ENCODE assay signal across 16 cellular contexts in the genomic region with DNA sequence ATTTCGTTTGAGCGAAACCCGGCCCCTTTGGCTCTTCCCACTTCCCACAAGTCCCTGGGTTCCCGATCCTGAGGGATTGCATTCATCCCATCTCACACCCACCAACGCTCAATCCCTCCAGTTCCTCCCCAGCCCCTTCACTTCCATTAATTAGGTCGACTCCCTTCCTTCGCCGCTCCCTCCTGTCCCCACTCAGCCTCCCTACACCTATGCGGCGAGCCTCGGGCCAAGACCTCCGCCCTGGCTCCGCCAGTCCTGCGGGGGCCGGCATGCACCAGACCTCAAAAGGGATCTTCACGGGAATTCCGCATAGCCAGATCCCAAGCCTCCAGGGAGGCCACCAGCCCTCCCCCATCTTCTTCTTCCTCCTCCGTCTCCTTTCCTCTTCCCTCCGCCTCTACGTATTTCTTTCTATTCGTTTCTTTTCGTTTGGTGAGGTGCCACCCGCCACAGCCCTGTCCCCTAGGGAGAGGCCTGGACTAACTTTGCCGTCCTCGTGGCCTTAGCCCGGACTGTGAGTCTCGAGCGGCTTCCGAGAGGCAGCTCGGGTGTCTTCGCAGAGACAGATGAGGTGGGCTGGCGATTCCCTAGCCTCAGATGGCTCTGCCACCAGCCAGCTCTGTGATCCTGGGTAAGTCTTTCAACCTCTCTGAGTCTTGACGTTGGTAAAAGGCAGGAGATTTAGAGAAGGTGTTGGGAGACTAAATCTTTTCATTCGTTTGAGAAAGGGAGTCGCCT. TPM values are rescaled to one million over a fixed set of nuclear protein-coding genes. Genes with fewer than 3 reads are reported as not detected.
A peak's percentile ranks its signal among the peaks of the same experiment; 100 is the strongest.
DNase-seq lines count a peak whose midpoint lies in the region; ATAC-seq, FAIRE-seq and TF ChIP-seq lines count a peak whose summit lies in the region.
"Had no signal": no experiment of that assay in that cellular context is flagged by ENCODE, and none has a peak within 500 bp of the region (broad histone marks: within the 10 kb centered on the region; RNA-seq: fewer than 3 reads in every experiment).

No MANE protein-coding gene starts in this region.

- intact Hi-C loops in K562 (cut with micrococcal nuclease) = no loop called here

- H3K4me3 ChIP-seq in K562 = no peak overlapping the region
- H3K4me3 ChIP-seq: adrenal gland, dorsolateral prefrontal cortex, gastrocnemius medialis, ovary had no signal

- no peak for TF ChIP-seq EP300 in K562 (IDR thresholded peaks at IDR 0.05; ENCODE audit: low read length)

- H3K4me2 ChIP-seq in K562 (ENCODE audit: insufficient read depth, low read length) = no peak overlapping the region

- no peak for TF ChIP-seq CTCF in K562 (IDR thresholded peaks at IDR 0.05 in 2 of 3, conservative IDR thresholded peaks at IDR 0.05 in 1 of 3; ENCODE audit: insufficient read depth in 2 of 3, low read depth in 1 of 3, low read length in 3 of 3)

- DNase-seq in activated naive CD4-positive, alpha-beta T cell treated with anti-CD3 and anti-CD28 coated beads, Interleukin-2, amount 50 U/mL, for 16 hours = no peak
- DNase-seq in K562 (ENCODE audit: extremely low read depth in 1 of 4, low spot score in 3 of 4) (no peak), immature natural killer cell (no peak), NCI-H2029 (lab: John Stamatoyannopoulos, UW) (no peak), DMS 273 treated with DMSO at 0.1 percent for 48 hours (lab: John Stamatoyannopoulos, UW) (no peak), HTR-8/SVneo (ENCODE audit: insufficient read length, low spot score) (no peak)
- DNase-seq in stimulated activated naive B cell treated with anti-CD40 and anti-IgM and Interleukin-4, amounts not matched to agents 10 μg/mL and 1 μg/mL and 100 μg/mL, for 72 hours = no peak
- DNase-seq: adrenal gland, dorsolateral prefrontal cortex, gastrocnemius medialis, NCI-H2171 treated with DMSO at 0.1 percent for 48 hours, ovary, T-helper 1 cell had no signal

- H3K4me1 ChIP-seq in K562 (replicated peaks in 1 of 2; ENCODE audit: control insufficient read depth in 2 of 2, insufficient read depth in 2 of 2, low read length in 2 of 2) = peaks cover 0 to 19% of the 10 kb centered on the region in 2 experiments; a peak in 2 of 5 replicates
- H3K4me1 ChIP-seq: adrenal gland had no signal

- peaks cover 63% of the 10 kb centered on the region for H3K27me3 Mint-ChIP-seq in activated naive CD4-positive, alpha-beta T cell treated with anti-CD3 and anti-CD28 coated beads, Interleukin-2, amount 50 U/mL, for 24 hours
- peaks cover 30 to 40% (median 34%) of the 10 kb centered on the region in 3 donors for H3K27me3 Mint-ChIP-seq in immature natural killer cell (ENCODE audit: low read depth in 3 of 3)
- H3K27me3 Mint-ChIP-seq in stimulated activated naive B cell treated with anti-CD40 and anti-IgM and Interleukin-4, amounts not matched to agents 10 μg/mL and 1 μg/mL and 100 μg/mL, for 72 hours = peaks cover 79 to 85% of the 10 kb centered on the region in 2 donors

- 18% methylated on average over 14 of the region's 35 CpGs for WGBS in K562 (ENCODE audit: insufficient coverage, low coverage, missing lambda C conversion rate)

- peaks cover 18% of the 10 kb centered on the region for H3K4me1 Mint-ChIP-seq in activated naive CD4-positive, alpha-beta T cell treated with anti-CD3 and anti-CD28 coated beads, Interleukin-2, amount 50 U/mL, for 24 hours
- H3K4me1 Mint-ChIP-seq in immature natural killer cell = peaks cover 6 to 10% of the 10 kb centered on the region in 2 donors
- H3K4me1 Mint-ChIP-seq in stimulated activated naive B cell treated with anti-CD40 and anti-IgM and Interleukin-4, amounts not matched to agents 10 μg/mL and 1 μg/mL and 100 μg/mL, for 72 hours = peaks cover 16 to 30% of the 10 kb centered on the region in 2 donors

- H3K4me3 Mint-ChIP-seq in activated naive CD4-positive, alpha-beta T cell treated with anti-CD3 and anti-CD28 coated beads, Interleukin-2, amount 50 U/mL, for 24 hours = peak overlapping the region; percentile 45
- peak overlapping the region in 3 of 5 donors; percentile 6 to 50 (median 15) for H3K4me3 Mint-ChIP-seq in immature natural killer cell
- H3K4me3 Mint-ChIP-seq in stimulated activated naive B cell treated with anti-CD40 and anti-IgM and Interleukin-4, amounts not matched to agents 10 μg/mL and 1 μg/mL and 100 μg/mL, for 72 hours = peak overlapping the region; percentile 74 to 79

- FAIRE-seq in K562 (lab: Jason Lieb, UNC) (no peak), HTR-8/SVneo (lab: Jason Lieb, UNC) (no peak)
- FAIRE-seq: urothelium cell line had no signal

- no TSS peak for BruUV-seq in K562 (replicated peaks; lab: Mats Ljungman, UMichigan)

- in situ Hi-C loops in K562 (cut with MboI) = no loop called here

- POLR2A ChIA-PET in K562 (lab: Yijun Ruan, JAX) = interaction anchor here (0.7 kb wide), 1 partner anchor 9 kb away, joined by 3 read pairs; no protein-coding TSS in a partner anchor

- TF ChIP-seq POLR2A in K562 (conservative IDR thresholded peaks at IDR 0.05) = no peak

- CTCF ChIA-PET in K562 (lab: Yijun Ruan, JAX; ENCODE audit: low intra/inter-chr PET ratio) = no interaction called here

- ATAC-seq in K562 = no peak
- ATAC-seq in stimulated activated naive B cell treated with anti-CD40 and anti-IgM and Interleukin-4, amounts not matched to agents 10 μg/mL and 1 μg/mL and 100 μg/mL, for 72 hours (replicated peaks) = peak in 1 of 2 donors; percentile 36
- ATAC-seq: gastrocnemius medialis had no signal

- no peaks in the 10 kb centered on the region for H3K9me1 ChIP-seq in K562 (ENCODE audit: control insufficient read depth, insufficient read depth, low read length)

- no peak for TF ChIP-seq RAD21 in K562 (CRISPR knock-in tag; conservative IDR thresholded peaks at IDR 0.05 in 1 of 2, IDR thresholded peaks at IDR 0.05 in 1 of 2)

- no peaks in the 10 kb centered on the region for H4K20me1 ChIP-seq in K562 (replicated peaks; ENCODE audit: control insufficient read depth, insufficient read depth, low read length)

- H3K9ac ChIP-seq in K562 (ENCODE audit: insufficient read depth in 1 of 2, low read depth in 2 of 2, low read length in 2 of 2) = no peak overlapping the region

- H3K9me3 ChIP-seq in K562 (replicated peaks; ENCODE audit: control insufficient read depth, insufficient read depth, low read depth, low read length) = no peaks in the 10 kb centered on the region
- H3K9me3 ChIP-seq: adrenal gland, gastrocnemius medialis had no signal

- H3K79me2 ChIP-seq in K562 (ENCODE audit: control insufficient read depth, insufficient read depth, low read length) = no peaks in the 10 kb centered on the region

- peaks cover 27 to 75% of the 10 kb centered on the region in 2 experiments for H3K27me3 ChIP-seq in K562 (ENCODE audit: control insufficient read depth in 2 of 2, insufficient read depth in 2 of 2, low read length in 2 of 2)

- H3K9me3 Mint-ChIP-seq in activated naive CD4-positive, alpha-beta T cell treated with anti-CD3 and anti-CD28 coated beads, Interleukin-2, amount 50 U/mL, for 24 hours = no peaks in the 10 kb centered on the region
- no peaks in the 10 kb centered on the region for H3K9me3 Mint-ChIP-seq in immature natural killer cell
- H3K9me3 Mint-ChIP-seq in stimulated activated naive B cell treated with anti-CD40 and anti-IgM and Interleukin-4, amounts not matched to agents 10 μg/mL and 1 μg/mL and 100 μg/mL, for 72 hours = no peaks in the 10 kb centered on the region

- H3K36me3 Mint-ChIP-seq in activated naive CD4-positive, alpha-beta T cell treated with anti-CD3 and anti-CD28 coated beads, Interleukin-2, amount 50 U/mL, for 24 hours = no peaks in the 10 kb centered on the region
- no peaks in the 10 kb centered on the region for H3K36me3 Mint-ChIP-seq in immature natural killer cell
- H3K36me3 Mint-ChIP-seq in stimulated activated naive B cell treated with anti-CD40 and anti-IgM and Interleukin-4, amounts not matched to agents 10 μg/mL and 1 μg/mL and 100 μg/mL, for 72 hours = peaks cover 6 to 7% of the 10 kb centered on the region in 2 donors

- H3K27ac Mint-ChIP-seq in activated naive CD4-positive, alpha-beta T cell treated with anti-CD3 and anti-CD28 coated beads, Interleukin-2, amount 50 U/mL, for 24 hours = no peak overlapping the region
- no peak overlapping the region for H3K27ac Mint-ChIP-seq in immature natural killer cell
- peak overlapping the region; percentile 83 for H3K27ac Mint-ChIP-seq in stimulated activated naive B cell treated with anti-CD40 and anti-IgM and Interleukin-4, amounts not matched to agents 10 μg/mL and 1 μg/mL and 100 μg/mL, for 72 hours

- no peaks in the 10 kb centered on the region for H3K36me3 ChIP-seq in K562 (ENCODE audit: control insufficient read depth, insufficient read depth, low read length)
- H3K36me3 ChIP-seq: adrenal gland, gastrocnemius medialis, ovary had no signal

- H3K27ac ChIP-seq in K562 (ENCODE audit: extremely low read depth, low read depth, low read length) = no peak overlapping the region
- H3K27ac ChIP-seq: adrenal gland, dorsolateral prefrontal cortex, gastrocnemius medialis, ovary had no signal

- H2AFZ ChIP-seq in K562 (ENCODE audit: low read depth, low read length) = no peak overlapping the region

TF ChIP-seq in K562, 482 proteins besides CTCF, POLR2A, EP300 and RAD21 (continues in another document):
- no peak for TF ChIP-seq IFI16 (CRISPR knock-in tag; IDR thresholded peaks at IDR 0.05)
- TF ChIP-seq ZNF431 (CRISPR knock-in tag; IDR thresholded peaks at IDR 0.05) = no peak
- TF ChIP-seq ZFP36 (IDR thresholded peaks at IDR 0.05; ENCODE audit: low read depth, low read length, partially characterized antibody) = peak; percentile 37
- TF ChIP-seq ZNF274 (IDR thresholded peaks at IDR 0.05; ENCODE audit: borderline replicate concordance, low read depth, low read length) = no peak

RNA-seq across cellular contexts. Expression of gene LBX1, which starts 8.0 kb away (rescaled TPM):
- not detected in 2 replicates for total RNA-seq in K562 (2011; cell fraction: chromatin; rRNA removed; ENCODE audit: low replicate concordance)
- total RNA-seq in K562 (2011; cell fraction: nucleolus; rRNA removed) = not detected in 2 replicates
- not detected in 2 replicates for total RNA-seq in K562 (2011; cell fraction: nucleoplasm; rRNA removed)
- total RNA-seq in K562 (2014; rRNA removed) (not detected in 2 replicates), K562 (2014; rRNA removed; fragmentation: Illumina TruSeq; extraction: Trizol) (not detected in 2 replicates), K562 (2015; rRNA removed; fragmentation: Illumina TruSeq; extraction: Trizol) (not detected in 2 replicates), K562 (2021) (not detected in 2 replicates)
- polyA plus RNA-seq in K562 (2011; rRNA removed) (not detected in 2 replicates), K562 (2014; fragmentation: Illumina TruSeq; extraction: Trizol) (not detected in 2 replicates), K562 (2014; fragmentation: Nextera tagmentation; extraction: Ambion mirVana) (not detected), K562 (2014; rRNA removed) (not detected in 2 replicates), immature natural killer cell (not detected)
- polyA plus RNA-seq in K562 (2011; cell fraction: cytosol; rRNA removed) = not detected in 2 replicates
- polyA plus RNA-seq in K562 (2011; cell fraction: nucleus; rRNA removed) = not detected in 2 replicates
- not detected in 2 replicates for polyA plus RNA-seq in K562 (2012)
- polyA minus RNA-seq in K562 (2011; rRNA and poly(A)+ RNA removed) = not detected in 2 replicates
- not detected in 2 replicates for polyA minus RNA-seq in K562 (2011; cell fraction: cytosol; rRNA and poly(A)+ RNA removed)
- polyA minus RNA-seq in K562 (2011; cell fraction: nucleus; rRNA and poly(A)+ RNA removed) = not detected in 2 replicates
- total RNA-seq: liver, ovary had no signal
- polyA plus RNA-seq: adrenal gland, liver, ovary had no signal

Comparison
In these comparisons a context has a peak if more than half of its experiments do, and no peak if none do; other contexts are left out.
1. H3K4me3 Mint-ChIP-seq: peak in every context shown above with its lines; median percentile 76 in stimulated activated naive B cell treated with anti-CD40 and anti-IgM and Interleukin-4, amounts not matched to agents 10 μg/mL and 1 μg/mL and 100 μg/mL, for 72 hours; 45 in activated naive CD4-positive, alpha-beta T cell treated with anti-CD3 and anti-CD28 coated beads, Interleukin-2, amount 50 U/mL, for 24 hours; 15 in immature natural killer cell.